In genomic region chr4:184459413-184459812, GRCh38 we compare ENCODE assay signal across 14 cellular contexts. TPM values are rescaled to one million over a fixed set of nuclear protein-coding genes. Genes with fewer than 3 reads are reported as not detected.
DNase-seq lines count a peak whose midpoint lies in the region; ATAC-seq, FAIRE-seq and TF ChIP-seq lines count a peak whose summit lies in the region.
"Had no signal": no experiment of that assay in that cellular context is flagged by ENCODE, and none has a peak within 500 bp of the region (broad histone marks: within the 10 kb centered on the region; RNA-seq: fewer than 3 reads in every experiment).

No MANE protein-coding gene starts in this region.

- H3K4me3 Mint-ChIP-seq in activated CD8-positive, alpha-beta memory T cell treated with anti-CD3 and anti-CD28 coated beads, Interleukin-2, amount 10 ng/mL, durations not matched to agents 7 days and 5 days: no peak overlapping the region
- peak overlapping the region; percentile 7 for H3K4me3 Mint-ChIP-seq in T-helper 17 cell

- intact Hi-C loops in endothelial cell of umbilical vein (cut with micrococcal nuclease): no loop called here

- POLR2A ChIA-PET in endothelial cell of umbilical vein (lab: Charles Lee): no interaction called here

- ATAC-seq in activated CD8-positive, alpha-beta memory T cell treated with anti-CD3 and anti-CD28 coated beads, Interleukin-2, amount 10 ng/mL, durations not matched to agents 7 days and 5 days: peak; percentile 86
- ATAC-seq in T-helper 17 cell: peak; percentile 57
- peak; percentile 74 for ATAC-seq in stimulated activated naive CD8-positive, alpha-beta T cell treated with anti-CD3 and anti-CD28 coated beads, Interleukin-15, Interleukin-2, amounts not matched to agents 100 U/mL and 50 U/mL, for 24 hours
- no peak for ATAC-seq in HG03175 (IDR thresholded peaks at IDR 0.05; ENCODE audit: unreplicated experiment)
- ATAC-seq: left ventricle myocardium superior, upper lobe of right lung had no signal

- H3K27me3 Mint-ChIP-seq in activated CD8-positive, alpha-beta memory T cell treated with anti-CD3 and anti-CD28 coated beads, Interleukin-2, amount 10 ng/mL, durations not matched to agents 7 days and 5 days: no peaks in the 10 kb centered on the region
- no peaks in the 10 kb centered on the region for H3K27me3 Mint-ChIP-seq in T-helper 17 cell

- no peak overlapping the region for H3K9ac ChIP-seq in endothelial cell of umbilical vein (replicated peaks; ENCODE audit: extremely low read depth, insufficient read depth, low read length)

- H3K27me3 ChIP-seq in endothelial cell of umbilical vein (ENCODE audit: control insufficient read depth in 2 of 2, insufficient read depth in 2 of 2, low read length in 2 of 2): no peaks in the 10 kb centered on the region
- H3K27me3 ChIP-seq: upper lobe of right lung had no signal

- TF ChIP-seq POLR2A in endothelial cell of umbilical vein (IDR thresholded peaks at IDR 0.05; ENCODE audit: low read depth, low read length): no peak

- TF ChIP-seq CTCF in endothelial cell of umbilical vein (IDR thresholded peaks at IDR 0.05; ENCODE audit: extremely low read depth in 1 of 2, insufficient read depth in 1 of 2, low read depth in 1 of 2, low read length in 2 of 2): no peak

- no peaks in the 10 kb centered on the region for H4K20me1 ChIP-seq in endothelial cell of umbilical vein (replicated peaks; ENCODE audit: control insufficient read depth, extremely low read depth, insufficient read depth, low read length)

- peaks cover 38% of the 10 kb centered on the region for H3K36me3 Mint-ChIP-seq in activated CD8-positive, alpha-beta memory T cell treated with anti-CD3 and anti-CD28 coated beads, Interleukin-2, amount 10 ng/mL, durations not matched to agents 7 days and 5 days
- H3K36me3 Mint-ChIP-seq in T-helper 17 cell (ENCODE audit: low read depth): no peaks in the 10 kb centered on the region

- H3K4me1 Mint-ChIP-seq in activated CD8-positive, alpha-beta memory T cell treated with anti-CD3 and anti-CD28 coated beads, Interleukin-2, amount 10 ng/mL, durations not matched to agents 7 days and 5 days: peaks cover 70% of the 10 kb centered on the region
- H3K4me1 Mint-ChIP-seq in T-helper 17 cell: peaks cover 64% of the 10 kb centered on the region

- dilution Hi-C loops in endothelial cell of umbilical vein (cut with MboI; ENCODE audit: extremely low pct_ligation_motif_present, low sequenced_read_pairs): no loop called here

- H3K9me3 ChIP-seq in T-helper 17 cell (ENCODE audit: control insufficient read depth, low read length, poor library complexity, severe bottlenecking) (no peaks in the 10 kb centered on the region), endothelial cell of umbilical vein (replicated peaks; ENCODE audit: control insufficient read depth, insufficient read depth, low read length) (no peaks in the 10 kb centered on the region)
- H3K9me3 ChIP-seq: upper lobe of right lung had no signal

- no peaks in the 10 kb centered on the region for H3K9me1 ChIP-seq in endothelial cell of umbilical vein (replicated peaks; ENCODE audit: control insufficient read depth, extremely low read depth, insufficient read depth, low read length)

- no peak overlapping the region for H3K4me3 ChIP-seq in endothelial cell of umbilical vein (replicated peaks in 1 of 3; ENCODE audit: insufficient read depth in 1 of 3, low read depth in 1 of 3, low read length in 3 of 3)
- H3K4me3 ChIP-seq: upper lobe of right lung had no signal

- no peak for FAIRE-seq in endothelial cell of umbilical vein (lab: Jason Lieb, UNC)
- FAIRE-seq: H54 had no signal

- H3K79me2 ChIP-seq in endothelial cell of umbilical vein (ENCODE audit: control insufficient read depth, insufficient read depth, low read length): peaks cover 34% of the 10 kb centered on the region

- CTCF ChIA-PET in activated CD8-positive, alpha-beta memory T cell treated with anti-CD3 and anti-CD28 coated beads, Interleukin-2, amount 10 ng/mL, durations not matched to agents 7 days and 5 days (lab: Charles Lee): interaction anchor here (0.9 to 1.4 kb wide), 7 partner anchors 11 to 195 kb away, joined by 3 to 6 read pairs (median 4); partner anchors contain the start of gene IRF2
- CTCF ChIA-PET in endothelial cell of umbilical vein (lab: Charles Lee): interaction anchor here (0.9 to 1.1 kb wide), 2 partner anchors 11 to 195 kb away, joined by 3 read pairs; no protein-coding TSS in a partner anchor

- H3K9me3 Mint-ChIP-seq in activated CD8-positive, alpha-beta memory T cell treated with anti-CD3 and anti-CD28 coated beads, Interleukin-2, amount 10 ng/mL, durations not matched to agents 7 days and 5 days (ENCODE audit: low read depth): no peaks in the 10 kb centered on the region

- H3K4me1 ChIP-seq in endothelial cell of umbilical vein (ENCODE audit: control insufficient read depth, extremely low read depth, insufficient read depth, low read length): peaks cover 19% of the 10 kb centered on the region

- no peak overlapping the region for H3K4me2 ChIP-seq in endothelial cell of umbilical vein (ENCODE audit: insufficient read depth, low read length)

- no peaks in the 10 kb centered on the region for H3K36me3 ChIP-seq in endothelial cell of umbilical vein (ENCODE audit: control insufficient read depth in 2 of 2, extremely low read depth in 1 of 2, insufficient read depth in 2 of 2, low read length in 2 of 2)
- H3K36me3 ChIP-seq: upper lobe of right lung had no signal

- no TSS peak for BruUV-seq in endothelial cell of umbilical vein (replicated peaks; lab: Mats Ljungman, UMichigan)

- no peak overlapping the region for H2AFZ ChIP-seq in endothelial cell of umbilical vein (ENCODE audit: low read depth, low read length)

- no peak for DNase-seq in activated CD8-positive, alpha-beta memory T cell treated with anti-CD3 and anti-CD28 coated beads, Interleukin-2, amount 10 ng/mL, durations not matched to agents 7 days and 5 days
- DNase-seq in activated CD8-positive, alpha-beta memory T cell treated with anti-CD3 and anti-CD28 coated beads, Interleukin-2, amount 50 U/mL, for 48 hours: no peak
- DNase-seq in T-helper 17 cell (no peak), endothelial cell of umbilical vein (ENCODE audit: low read depth, low spot score) (no peak), NCI-H1436 (lab: John Stamatoyannopoulos, UW) (no peak), 8988T (no peak)
- DNase-seq in stimulated activated naive CD8-positive, alpha-beta T cell treated with anti-CD3 and anti-CD28 coated beads, Interleukin-15, Interleukin-2, amounts not matched to agents 100 U/mL and 50 U/mL, for 24 hours: no peak
- DNase-seq: ACHN; activated CD4-positive, alpha-beta T cell treated with anti-CD3 and anti-CD28 coated beads, Interleukin-2, amount 50 U/mL, for 4 hours; left ventricle myocardium superior; NCI-H510A treated with DMSO at 0.1 percent for 48 hours; upper lobe of right lung had no signal

- H3K27ac ChIP-seq in endothelial cell of umbilical vein (ENCODE audit: insufficient read depth, low read depth, low read length): no peak overlapping the region
- H3K27ac ChIP-seq: upper lobe of right lung had no signal

- peak overlapping the region; percentile 74 for H3K27ac Mint-ChIP-seq in activated CD8-positive, alpha-beta memory T cell treated with anti-CD3 and anti-CD28 coated beads, Interleukin-2, amount 10 ng/mL, durations not matched to agents 7 days and 5 days
- peak overlapping the region; percentile 91 for H3K27ac Mint-ChIP-seq in T-helper 17 cell

TF ChIP-seq in endothelial cell of umbilical vein, 7 proteins besides CTCF, POLR2A, EP300 and RAD21:
- TF ChIP-seq MYC (IDR thresholded peaks at IDR 0.05; ENCODE audit: low read depth, low read length) (no peak), EZH2 (IDR thresholded peaks at IDR 0.05; ENCODE audit: borderline replicate concordance, low read depth, low read length, severe bottlenecking) (no peak), FOS (IDR thresholded peaks at IDR 0.05; ENCODE audit: borderline replicate concordance, insufficient read depth, low read length) (peak; percentile 29), JUN (IDR thresholded peaks at IDR 0.05; ENCODE audit: borderline replicate concordance, insufficient read depth, insufficient read length, low read depth) (no peak), GATA2 (IDR thresholded peaks at IDR 0.05; ENCODE audit: insufficient read depth, insufficient read length, low read depth, low read length) (no peak), POLR2AphosphoS5 (IDR thresholded peaks at IDR 0.05; ENCODE audit: insufficient read depth, low read depth, low read length) (no peak)
- TF ChIP-seq, protein P1, sequence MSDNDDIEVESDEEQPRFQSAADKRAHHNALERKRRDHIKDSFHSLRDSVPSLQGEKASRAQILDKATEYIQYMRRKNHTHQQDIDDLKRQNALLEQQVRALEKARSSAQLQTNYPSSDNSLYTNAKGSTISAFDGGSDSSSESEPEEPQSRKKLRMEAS (IDR thresholded peaks at IDR 0.05; ENCODE audit: insufficient read depth, insufficient read length): no peak
TF ChIP-seq in endothelial cell of umbilical vein: peak in this region for 1.

RNA-seq across cellular contexts. Expression of gene IRF2, which starts 14.9 kb away (rescaled TPM):
- total RNA-seq in activated CD8-positive, alpha-beta memory T cell treated with anti-CD3 and anti-CD28 coated beads, Interleukin-2, amount 10 ng/mL, durations not matched to agents 7 days and 5 days: 100 to 1,000 TPM in 1 of 2 experiments, 10 to 100 TPM in 1; 81.6 to 112 TPM
- total RNA-seq in T-helper 17 cell (10 to 100 TPM; 33.5 to 37.2 TPM), endothelial cell of umbilical vein (24.6 and 27.6 TPM in 2 replicates)
- polyA plus RNA-seq in endothelial cell of umbilical vein: 25.8 and 26.9 TPM in 2 replicates
- 23.0 and 25.0 TPM in 2 replicates for polyA plus RNA-seq in endothelial cell of umbilical vein (2011; cell fraction: cytosol; rRNA removed)
- 23.1 and 24.0 TPM in 2 replicates for polyA plus RNA-seq in endothelial cell of umbilical vein (2011; cell fraction: nucleus; rRNA removed)
- polyA plus RNA-seq in endothelial cell of umbilical vein (2012): 16.1 and 16.2 TPM in 2 replicates
- polyA minus RNA-seq in endothelial cell of umbilical vein: 30.9 and 32.6 TPM in 2 replicates
- 15.4 TPM for polyA minus RNA-seq in endothelial cell of umbilical vein (2011; cell fraction: cytosol; rRNA and poly(A)+ RNA removed)
- 16.3 and 16.8 TPM in 2 replicates for polyA minus RNA-seq in endothelial cell of umbilical vein (2011; cell fraction: nucleus; rRNA and poly(A)+ RNA removed)
